ENCODE assay signal across 10 cellular contexts in the genomic region with DNA sequence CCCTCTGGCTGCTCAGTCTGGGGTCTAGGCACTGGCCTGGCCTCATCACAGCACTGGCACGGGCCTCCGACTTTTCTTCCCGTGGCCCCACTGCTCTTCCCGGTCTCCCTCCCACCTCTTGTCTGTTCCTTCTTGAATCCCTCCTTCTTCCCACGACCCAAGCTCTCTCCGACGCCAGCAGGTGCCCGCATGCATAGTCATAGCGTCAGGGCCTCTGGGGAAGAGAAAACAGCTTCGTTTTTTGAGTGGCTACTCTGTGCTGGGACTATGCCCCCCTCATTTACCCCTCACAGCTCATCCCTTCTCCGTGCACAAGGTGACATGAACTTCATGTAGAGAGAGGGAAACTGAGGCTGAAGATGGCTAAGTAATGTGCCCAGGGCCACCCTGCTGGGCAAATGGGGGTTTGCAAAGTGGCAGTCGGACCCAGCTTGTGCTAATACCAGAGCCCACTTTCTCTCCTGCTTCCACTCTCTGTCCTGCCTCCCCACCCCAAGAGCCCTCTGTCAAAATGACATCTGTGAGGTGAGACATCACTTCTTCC. TPM values are rescaled to one million over a fixed set of nuclear protein-coding genes. Genes with fewer than 3 reads are reported as not detected.
A peak's percentile ranks its signal among the peaks of the same experiment; 100 is the strongest.
DNase-seq lines count a peak whose midpoint lies in the region; TF ChIP-seq lines count a peak whose summit lies in the region.
"Had no signal": no experiment of that assay in that cellular context is flagged by ENCODE, and none has a peak within 500 bp of the region (broad histone marks: within the 10 kb centered on the region; RNA-seq: fewer than 3 reads in every experiment).

No MANE protein-coding gene starts in this region.

- H3K36me3 Mint-ChIP-seq in nephron (ENCODE audit: low read depth), result peaks cover 10% of the 10 kb centered on the region

- intact Hi-C loops in dorsolateral prefrontal cortex (cut with DNase I), result no loop called here

- in situ Hi-C loops in ACHN (cut with HindIII; ENCODE audit: low pct_ligation_motif_present, low pct_unique_long_range_greater_than_20kb, low sequenced_read_pairs), result no loop called here

- peak overlapping the region; percentile 100 for H3K4me2 ChIP-seq in OCI-LY3 (ENCODE audit: low read length)

- peaks cover 7% of the 10 kb centered on the region for H3K36me3 ChIP-seq in OCI-LY3 (replicated peaks; ENCODE audit: low read depth, low read length)

- H3K27me3 ChIP-seq in OCI-LY3 (ENCODE audit: low read depth, low read length) (no peaks in the 10 kb centered on the region), dorsolateral prefrontal cortex (no peaks in the 10 kb centered on the region)

- TF ChIP-seq CTCF in OCI-LY3 (IDR thresholded peaks at IDR 0.05; ENCODE audit: low read depth, low read length) (no peak), dorsolateral prefrontal cortex (IDR thresholded peaks at IDR 0.05 in 54 of 56, conservative IDR thresholded peaks at IDR 0.05 in 2 of 56; ENCODE audit: low read depth in 1 of 56, partially characterized antibody in 56 of 56) (no peak), nephron (IDR thresholded peaks at IDR 0.05; ENCODE audit: unreplicated experiment in 3 of 3) (no peak)

- H3K27ac ChIP-seq in OCI-LY3 (ENCODE audit: low read length) (peak overlapping the region; percentile 90), dorsolateral prefrontal cortex (peak overlapping the region; percentile 39 to 100 (median 88))

- DNase-seq in ACHN (peak; percentile 34), dorsolateral prefrontal cortex (peak in 3 of 10 donors; percentile 34 to 41 (median 37)), midbrain (lab: John Stamatoyannopoulos, UW) (no peak), SK-N-DZ (ENCODE audit: low spot score) (no peak), cortex of kidney (lab: John Stamatoyannopoulos, UW) (no peak), DMS153 (lab: John Stamatoyannopoulos, UW) (no peak)
- DNase-seq: naive B cell, NCI-H510A had no signal

- no peaks in the 10 kb centered on the region for H3K27me3 Mint-ChIP-seq in nephron (ENCODE audit: low read depth)
- H3K27me3 Mint-ChIP-seq: naive B cell had no signal

- peak overlapping the region; percentile 86 to 93 (median 88) for H3K27ac Mint-ChIP-seq in nephron

- H3K4me3 ChIP-seq in OCI-LY3 (ENCODE audit: low read length) (peak overlapping the region; percentile 78), dorsolateral prefrontal cortex (no peak overlapping the region)

- H3K9me3 ChIP-seq in OCI-LY3 (ENCODE audit: insufficient read depth, low read length), result no peaks in the 10 kb centered on the region

- no peak overlapping the region for H3K4me3 Mint-ChIP-seq in nephron

- 0 out of 2 replicates have a peak, but pooled peaks cover 4% of the 10 kb centered on the region for H3K79me2 ChIP-seq in OCI-LY3 (ENCODE audit: low read length)

- no peaks in the 10 kb centered on the region for H4K20me1 ChIP-seq in OCI-LY3 (ENCODE audit: insufficient read depth, low read length)

- peaks cover 70% of the 10 kb centered on the region for H3K4me1 Mint-ChIP-seq in nephron

- no peak overlapping the region for H2AFZ ChIP-seq in OCI-LY3 (ENCODE audit: low read depth, low read length)

- H3K9me3 Mint-ChIP-seq in nephron, result peaks cover 5% of the 10 kb centered on the region

- peaks cover 61% of the 10 kb centered on the region for H3K4me1 ChIP-seq in OCI-LY3 (ENCODE audit: low read length)

- peak overlapping the region; percentile 65; the same call in 1 of the 2 replicates for H3K9ac ChIP-seq in OCI-LY3 (ENCODE audit: low read length)

RNA-seq across cellular contexts. Expression of gene SYNJ2, which starts 59.2 kb away (rescaled TPM):
- total RNA-seq in dorsolateral prefrontal cortex, result 100 to 1,000 TPM in 47 of 120 experiments, 10 to 100 TPM in 73; 41.0 to 257 (median 86.5) TPM
- 0.82 and 1.5 TPM in 2 replicates for polyA plus RNA-seq in SK-N-DZ (2014; cell fraction: cytosol; rRNA removed)
- polyA plus RNA-seq in SK-N-DZ (2014; cell fraction: nucleus; rRNA removed), result 0.77 and 1.4 TPM in 2 replicates
